Comparison of ENCODE assay signal across 18 cellular contexts in the genomic region with DNA sequence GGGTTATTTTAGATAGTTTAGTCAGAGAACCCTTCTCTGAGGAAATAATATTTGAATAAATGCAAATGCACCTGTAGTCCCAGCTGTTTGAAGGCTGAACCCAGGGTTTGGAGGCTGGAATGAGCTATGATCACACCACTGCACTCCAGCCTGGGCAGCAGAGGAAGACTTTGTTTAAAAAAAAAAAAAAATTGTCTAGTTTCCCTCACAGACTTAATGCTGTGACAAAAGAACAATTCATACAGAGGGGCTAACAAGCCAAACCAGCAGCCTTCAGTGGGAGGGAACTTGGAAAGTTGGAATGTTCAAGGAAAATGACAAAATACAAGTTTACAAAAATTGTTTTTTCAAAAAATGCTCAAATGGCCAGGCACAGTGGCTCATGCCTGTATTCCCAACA.
DNase-seq lines count a peak whose midpoint lies in the region; ATAC-seq and TF ChIP-seq lines count a peak whose summit lies in the region.
"Had no signal": no experiment of that assay in that cellular context is flagged by ENCODE, and none has a peak within 500 bp of the region (broad histone marks: within the 10 kb centered on the region; RNA-seq: fewer than 3 reads in every experiment).

No MANE protein-coding gene starts in this region.

- no peak for TF ChIP-seq CTCF in IMR-90 (conservative IDR thresholded peaks at IDR 0.05; ENCODE audit: low read depth, low read length)
- no peak for TF ChIP-seq CTCF in OCI-LY3 (IDR thresholded peaks at IDR 0.05; ENCODE audit: low read depth, low read length)
- no peak for TF ChIP-seq CTCF in activated CD8-positive, alpha-beta T cell treated with anti-CD3 and anti-CD28 coated beads for 36 hours (IDR thresholded peaks at IDR 0.05)

- H3K79me1 ChIP-seq in IMR-90 (ENCODE audit: low read depth in 1 of 2, low read length in 2 of 2) = peaks cover 25 to 53% of the 10 kb centered on the region in 2 experiments

- no peak overlapping the region; the same call in 1 of the 2 replicates for H2AK5ac ChIP-seq in IMR-90 (ENCODE audit: low read depth, low read length)

- no peak overlapping the region for H3K4me3 Mint-ChIP-seq in activated CD8-positive, alpha-beta T cell treated with anti-CD3 and anti-CD28 coated beads for 36 hours
- H3K4me3 Mint-ChIP-seq: CD4-positive, alpha-beta T cell had no signal

- H3K4me1 ChIP-seq in IMR-90 (ENCODE audit: control insufficient read depth, insufficient read depth, low read length) = peaks cover 25% of the 10 kb centered on the region
- peaks cover 26% of the 10 kb centered on the region for H3K4me1 ChIP-seq in OCI-LY3 (ENCODE audit: low read length)

- POLR2A ChIA-PET in IMR-90 (lab: Charles Lee; ENCODE audit: unreplicated experiment) = no interaction called here
- POLR2A ChIA-PET in activated CD8-positive, alpha-beta T cell treated with anti-CD3 and anti-CD28 coated beads for 36 hours (lab: Charles Lee) = no interaction called here

- peak overlapping the region; percentile 59 for H3K4ac ChIP-seq in IMR-90 (ENCODE audit: low read depth, low read length)

- H3K4me3 ChIP-seq in IMR-90 (ENCODE audit: insufficient read depth, low read depth, low read length) (no peak overlapping the region), OCI-LY3 (ENCODE audit: low read length) (no peak overlapping the region)

- BruUV-seq in IMR-90 (replicated peaks; lab: Mats Ljungman, UMichigan) = no TSS peak

- 0 out of 2 replicates have a peak overlapping the region, but pooled peaks have one; percentile 19 for H3K14ac ChIP-seq in IMR-90 (replicated peaks; ENCODE audit: low read depth, low read length)

- peaks cover 33% of the 10 kb centered on the region for H3K36me3 Mint-ChIP-seq in activated CD8-positive, alpha-beta T cell treated with anti-CD3 and anti-CD28 coated beads for 36 hours (ENCODE audit: low read depth)

- H3K36me3 ChIP-seq in IMR-90 (ENCODE audit: control insufficient read depth, insufficient read depth, low read length) (peaks cover 3% of the 10 kb centered on the region; the same call in 1 of the 2 replicates), OCI-LY3 (replicated peaks; ENCODE audit: low read depth, low read length) (peaks cover 17% of the 10 kb centered on the region)

- peak overlapping the region; percentile 46 for H2BK120ac ChIP-seq in IMR-90 (ENCODE audit: low read depth, low read length)

- peak overlapping the region; percentile 61; the same call in 1 of the 2 replicates for H3K23ac ChIP-seq in IMR-90 (ENCODE audit: low read depth, low read length)

- no peak overlapping the region for H3K4me2 ChIP-seq in IMR-90 (ENCODE audit: low read depth, low read length)
- H3K4me2 ChIP-seq in OCI-LY3 (ENCODE audit: low read length) = peak overlapping the region; percentile 71; the same call in 1 of the 2 replicates

- no peak overlapping the region; the same call in 1 of the 2 replicates for H3K56ac ChIP-seq in IMR-90 (ENCODE audit: extremely low read depth, insufficient read depth, low read length)

- H3K27me3 ChIP-seq in IMR-90 (ENCODE audit: control insufficient read depth, insufficient read depth, low read length) (no peaks in the 10 kb centered on the region), OCI-LY3 (ENCODE audit: low read depth, low read length) (no peaks in the 10 kb centered on the region)

- CTCF ChIA-PET in IMR-90 (lab: Yijun Ruan, JAX) = interaction anchor here (0.7 kb wide), 1 partner anchor 1210 kb away, joined by 3 read pairs; no protein-coding TSS in a partner anchor
- CTCF ChIA-PET in activated CD8-positive, alpha-beta T cell treated with anti-CD3 and anti-CD28 coated beads for 36 hours (lab: Charles Lee) = interaction anchor here (2.7 to 5.0 kb wide), 3 partner anchors 10 to 158 kb away, joined by 8 to 82 read pairs (median 14); no protein-coding TSS in a partner anchor

- peak overlapping the region; percentile 46; the same call in 1 of the 2 replicates for H4K91ac ChIP-seq in IMR-90 (ENCODE audit: insufficient read depth, low read depth, low read length)

- H3K79me2 ChIP-seq in OCI-LY3 (ENCODE audit: low read length) = no peaks in the 10 kb centered on the region

- intact Hi-C loops in IMR-90 (cut with micrococcal nuclease) = loop anchor here (5.0 kb wide), 1 partner anchor 656 kb away; no protein-coding TSS in a partner anchor
- intact Hi-C loops in activated CD8-positive, alpha-beta T cell treated with anti-CD3 and anti-CD28 coated beads for 36 hours (cut with micrococcal nuclease) = loop anchor here (5.0 to 10.0 kb wide), 2 partner anchors 57 to 159 kb away; no protein-coding TSS in a partner anchor

- no peak for DNase-seq in IMR-90
- DNase-seq in foreskin melanocyte = peak; percentile 20
- peak; percentile 16 for DNase-seq in midbrain (lab: John Stamatoyannopoulos, UW)
- DNase-seq in activated CD8-positive, alpha-beta T cell treated with anti-CD3 and anti-CD28 coated beads for 36 hours = no peak
- no peak for DNase-seq in OCI-M2 (lab: John Stamatoyannopoulos, UW; ENCODE audit: unreplicated experiment)
- no peak for DNase-seq in NCI-H1105 treated with DMSO at 0.1 percent for 48 hours (lab: John Stamatoyannopoulos, UW)
- DNase-seq: CD4-positive, alpha-beta T cell; COR-L47; DMS79; Kasumi-1; NCI-H1417 treated with DMSO at 0.1 percent for 48 hours; NCI-H187; NCI-H510A; NCI-H774; PC-3; RPMI8226 had no signal

- peak overlapping the region; percentile 74 for H3K18ac ChIP-seq in IMR-90 (ENCODE audit: low read depth, low read length)

- no peaks in the 10 kb centered on the region; the same call in 1 of the 2 replicates for H4K20me1 ChIP-seq in IMR-90 (ENCODE audit: insufficient read depth, low read length)
- H4K20me1 ChIP-seq in OCI-LY3 (ENCODE audit: insufficient read depth, low read length) = no peaks in the 10 kb centered on the region

- ATAC-seq in IMR-90 (ENCODE audit: low read depth) (no peak), GM18517 (IDR thresholded peaks at IDR 0.05; ENCODE audit: unreplicated experiment) (no peak)
- ATAC-seq in activated CD8-positive, alpha-beta T cell treated with anti-CD3 and anti-CD28 coated beads for 36 hours = no peak
- ATAC-seq: PC-3 had no signal

- in situ Hi-C loops in IMR-90 (cut with MboI; ENCODE audit: low sequenced_read_pairs) = loop anchor here (5.0 to 10.0 kb wide), 2 partner anchors 64 to 387 kb away; no protein-coding TSS in a partner anchor

- H4K5ac ChIP-seq in IMR-90 (ENCODE audit: low read depth, low read length) = no peak overlapping the region

- H2BK15ac ChIP-seq in IMR-90 (ENCODE audit: low read depth, low read length) = no peak overlapping the region

- peaks cover 9% of the 10 kb centered on the region for H3K9me3 ChIP-seq in IMR-90 (ENCODE audit: control insufficient read depth, insufficient read depth, low read length)
- peaks cover 13% of the 10 kb centered on the region; the same call in 1 of the 2 replicates for H3K9me3 ChIP-seq in OCI-LY3 (ENCODE audit: insufficient read depth, low read length)

- H2AFZ ChIP-seq in IMR-90 (replicated peaks; ENCODE audit: low read length, poor library complexity) = no peak overlapping the region
- no peak overlapping the region for H2AFZ ChIP-seq in OCI-LY3 (ENCODE audit: low read depth, low read length)

- H2BK5ac ChIP-seq in IMR-90 (ENCODE audit: low read depth, low read length, poor library complexity, severe bottlenecking) = peak overlapping the region; percentile 92

- H3K9ac ChIP-seq in IMR-90 (ENCODE audit: low read depth, low read length) (no peak overlapping the region), OCI-LY3 (ENCODE audit: low read length) (no peak overlapping the region)

- no peaks in the 10 kb centered on the region for H3K27me3 Mint-ChIP-seq in activated CD8-positive, alpha-beta T cell treated with anti-CD3 and anti-CD28 coated beads for 36 hours
- H3K27me3 Mint-ChIP-seq: CD4-positive, alpha-beta T cell had no signal

- peaks cover 12% of the 10 kb centered on the region for H3K9me3 Mint-ChIP-seq in activated CD8-positive, alpha-beta T cell treated with anti-CD3 and anti-CD28 coated beads for 36 hours

- H3K4me1 Mint-ChIP-seq in activated CD8-positive, alpha-beta T cell treated with anti-CD3 and anti-CD28 coated beads for 36 hours (ENCODE audit: low read depth) = peaks cover 16% of the 10 kb centered on the region

- no peak for TF ChIP-seq RAD21 in IMR-90 (IDR thresholded peaks at IDR 0.05; ENCODE audit: low read length)

- no peak for TF ChIP-seq POLR2A in IMR-90 (IDR thresholded peaks at IDR 0.05; ENCODE audit: low read depth, low read length)

- no peak overlapping the region for H2AK9ac ChIP-seq in IMR-90 (replicated peaks; ENCODE audit: low read depth, low read length, poor library complexity)

- H3K27ac ChIP-seq in IMR-90 (ENCODE audit: insufficient read depth, low read length) (no peak overlapping the region; the same call in 1 of the 2 replicates), OCI-LY3 (ENCODE audit: low read length) (no peak overlapping the region)

- peak overlapping the region; percentile 28; the same call in 1 of the 2 replicates for H2BK20ac ChIP-seq in IMR-90 (ENCODE audit: low read depth, low read length)

- H3K27ac Mint-ChIP-seq in activated CD8-positive, alpha-beta T cell treated with anti-CD3 and anti-CD28 coated beads for 36 hours = no peak overlapping the region
- H3K27ac Mint-ChIP-seq: CD4-positive, alpha-beta T cell had no signal

- peaks cover 10% of the 10 kb centered on the region; the same call in 1 of the 2 replicates for H3K9me1 ChIP-seq in IMR-90 (ENCODE audit: insufficient read depth, low read length)

- H4K8ac ChIP-seq in IMR-90 (ENCODE audit: low read depth in 2 of 2, low read length in 2 of 2) = peak overlapping the region; percentile 35 to 47; a peak in 1 of 4 replicates

- dilution Hi-C loops in IMR-90 (cut with HindIII; ENCODE audit: low sequenced_read_pairs, unreplicated experiment) = loop anchor here (25.0 kb wide), 1 partner anchor 661 kb away; no protein-coding TSS in a partner anchor

TF ChIP-seq in IMR-90, 13 proteins besides CTCF, POLR2A, EP300 and RAD21 (continues in another document):
- TF ChIP-seq SMC3 (IDR thresholded peaks at IDR 0.05; ENCODE audit: low read depth, low read length) (no peak), CHD1 (IDR thresholded peaks at IDR 0.05; ENCODE audit: low read depth, low read length) (no peak), RCOR1 (IDR thresholded peaks at IDR 0.05; ENCODE audit: insufficient replicate concordance, low read length) (no peak), FOS (IDR thresholded peaks at IDR 0.05; ENCODE audit: low read depth, low read length) (no peak), MAFK (IDR thresholded peaks at IDR 0.05; ENCODE audit: low read depth, low read length) (no peak), NFE2L2 (IDR thresholded peaks at IDR 0.05; ENCODE audit: low read depth, low read length) (no peak), MAZ (IDR thresholded peaks at IDR 0.05; ENCODE audit: borderline replicate concordance, low read depth, low read length) (no peak)

Comparison
In these comparisons a context has a peak if more than half of its experiments do, and no peak if none do; other contexts are left out.
1. DNase-seq: peak in foreskin melanocyte (single experiment) and midbrain (single experiment); none in IMR-90 (single experiment), activated CD8-positive, alpha-beta T cell treated with anti-CD3 and anti-CD28 coated beads for 36 hours (single experiment), OCI-M2 (single experiment) and NCI-H1105 treated with DMSO at 0.1 percent for 48 hours (single experiment).